10 cellular contexts compared by ENCODE assay signal in genomic region chr7:74028321-74028812, GRCh38. TPM values are rescaled to one million over a fixed set of nuclear protein-coding genes. Genes with fewer than 3 reads are reported as not detected.
DNase-seq lines count a peak whose midpoint lies in the region; ATAC-seq lines count a peak whose summit lies in the region.
"Had no signal": no experiment of that assay in that cellular context is flagged by ENCODE, and none has a peak within 500 bp of the region (broad histone marks: within the 10 kb centered on the region; RNA-seq: fewer than 3 reads in every experiment).

No MANE protein-coding gene starts in this region.

- H3K4me1 ChIP-seq in right cardiac atrium (ENCODE audit: control insufficient read depth, insufficient read depth, low read length) (peaks cover 3% of the 10 kb centered on the region), aorta (ENCODE audit: control insufficient read depth in 1 of 2, insufficient read depth in 2 of 2, low read length in 2 of 2) (peaks cover 0 to 8% of the 10 kb centered on the region in 2 donors)

- H3K9me3 ChIP-seq in right cardiac atrium (ENCODE audit: control insufficient read depth, low read length), result no peaks in the 10 kb centered on the region
- H3K9me3 ChIP-seq in aorta (ENCODE audit: control insufficient read depth, low read length), result no peaks in the 10 kb centered on the region

- H3K27me3 ChIP-seq in right cardiac atrium (ENCODE audit: control insufficient read depth, insufficient read depth), result no peaks in the 10 kb centered on the region
- no peaks in the 10 kb centered on the region for H3K27me3 ChIP-seq in aorta (ENCODE audit: control insufficient read depth in 1 of 2, insufficient read depth in 2 of 2, low read length in 1 of 2)

- intact Hi-C loops in Right ventricle myocardium inferior (cut with DNase I) (loop anchor here (5.0 kb wide), 1 partner anchor 146 kb away; no protein-coding TSS in a partner anchor), Right ventricle myocardium superior (cut with DNase I) (loop anchor here (5.0 to 10.0 kb wide), 2 partner anchors 134 to 161 kb away; no protein-coding TSS in a partner anchor), right cardiac atrium (cut with DNase I) (loop anchor here (5.0 to 10.0 kb wide), 4 partner anchors 36 to 161 kb away; no protein-coding TSS in a partner anchor), aorta (cut with DNase I) (loop anchor here (5.0 to 10.0 kb wide), 3 partner anchors 36 to 136 kb away; no protein-coding TSS in a partner anchor)

- H3K4me3 ChIP-seq in right cardiac atrium (ENCODE audit: low read length) (peak overlapping the region; percentile 68), aorta (ENCODE audit: low read length in 2 of 2) (peak overlapping the region; percentile 76 to 78)

- 26% methylated on average over 13 of the region's 13 CpGs for WGBS in right cardiac atrium
- WGBS in aorta, 2 donors, result 2 to 3% methylated on average over 13 of the region's 13 CpGs

- peak; percentile 65 for DNase-seq in Right ventricle myocardium inferior (ENCODE audit: missing footprints)
- DNase-seq in Right ventricle myocardium superior, result no peak
- peak in 2 of 3 donors; percentile 38 to 62 for DNase-seq in right cardiac atrium
- peak; percentile 51 for DNase-seq in retina
- DNase-seq in aorta, result peak in 1 of 2 donors; percentile 76
- no peak for DNase-seq in cerebellar cortex (ENCODE audit: low spot score)
- no peak for DNase-seq in superior temporal gyrus (ENCODE audit: extremely low spot score)
- DNase-seq: amniotic stem cell, NCI-H1436 treated with DMSO at 0.1 percent for 48 hours had no signal

- H3K36me3 ChIP-seq in aorta (ENCODE audit: control insufficient read depth in 1 of 2, insufficient read depth in 2 of 2, low read length in 1 of 2), result no peaks in the 10 kb centered on the region

- ATAC-seq in Right ventricle myocardium inferior (no peak), Right ventricle myocardium superior (ENCODE audit: poor library complexity) (no peak), right cardiac atrium (no peak), aorta (ENCODE audit: low FRiP score) (peak; percentile 2), GM21576 (IDR thresholded peaks at IDR 0.05; ENCODE audit: unreplicated experiment) (no peak)

- H3K27ac ChIP-seq in right cardiac atrium (ENCODE audit: low read length), result peak overlapping the region; percentile 67
- H3K27ac ChIP-seq in aorta (ENCODE audit: low read depth in 1 of 2, low read length in 2 of 2), result peak overlapping the region; percentile 47 to 97

RNA-seq across cellular contexts. Expression of gene ELN, which starts 0.4 kb away (rescaled TPM):
- total RNA-seq in Right ventricle myocardium inferior, result 29.9 TPM
- 33.2 TPM for total RNA-seq in Right ventricle myocardium superior
- total RNA-seq in right cardiac atrium, result 100 to 1,000 TPM in 3 of 4 donors, 10 to 100 TPM in 1; 100.0 to 323 (median 120) TPM
- polyA plus RNA-seq in right cardiac atrium, result 73.4 TPM
- 100 to 1,000 TPM; 556 to 836 TPM for total RNA-seq in aorta
- polyA plus RNA-seq in aorta, result 1,000 to 10,000 TPM in 1 of 2 donors, 100 to 1,000 TPM in 1; 262 to 1,097 TPM

RNA-seq across cellular contexts. Expression of gene LIMK1, which starts 55.2 kb away (rescaled TPM):
- 8.7 TPM for total RNA-seq in Right ventricle myocardium inferior
- total RNA-seq in Right ventricle myocardium superior, result 8.6 TPM
- total RNA-seq in right cardiac atrium, result 10 to 100 TPM; 10.4 to 13.5 (median 11.9) TPM
- polyA plus RNA-seq in right cardiac atrium, result 7.6 TPM
- 10 to 100 TPM; 14.7 to 18.9 TPM for total RNA-seq in aorta
- polyA plus RNA-seq in aorta, result 1 to 10 TPM; 6.1 to 8.4 TPM

Comparison
In these comparisons a context has a peak if more than half of its experiments do, and no peak if none do; other contexts are left out.
1. DNase-seq: peak in Right ventricle myocardium inferior (single experiment), right cardiac atrium (2 of 3) and retina (single experiment); none in Right ventricle myocardium superior (single experiment), cerebellar cortex (single experiment) and superior temporal gyrus (single experiment).